9 cellular contexts compared by ENCODE assay signal in the genomic region with DNA sequence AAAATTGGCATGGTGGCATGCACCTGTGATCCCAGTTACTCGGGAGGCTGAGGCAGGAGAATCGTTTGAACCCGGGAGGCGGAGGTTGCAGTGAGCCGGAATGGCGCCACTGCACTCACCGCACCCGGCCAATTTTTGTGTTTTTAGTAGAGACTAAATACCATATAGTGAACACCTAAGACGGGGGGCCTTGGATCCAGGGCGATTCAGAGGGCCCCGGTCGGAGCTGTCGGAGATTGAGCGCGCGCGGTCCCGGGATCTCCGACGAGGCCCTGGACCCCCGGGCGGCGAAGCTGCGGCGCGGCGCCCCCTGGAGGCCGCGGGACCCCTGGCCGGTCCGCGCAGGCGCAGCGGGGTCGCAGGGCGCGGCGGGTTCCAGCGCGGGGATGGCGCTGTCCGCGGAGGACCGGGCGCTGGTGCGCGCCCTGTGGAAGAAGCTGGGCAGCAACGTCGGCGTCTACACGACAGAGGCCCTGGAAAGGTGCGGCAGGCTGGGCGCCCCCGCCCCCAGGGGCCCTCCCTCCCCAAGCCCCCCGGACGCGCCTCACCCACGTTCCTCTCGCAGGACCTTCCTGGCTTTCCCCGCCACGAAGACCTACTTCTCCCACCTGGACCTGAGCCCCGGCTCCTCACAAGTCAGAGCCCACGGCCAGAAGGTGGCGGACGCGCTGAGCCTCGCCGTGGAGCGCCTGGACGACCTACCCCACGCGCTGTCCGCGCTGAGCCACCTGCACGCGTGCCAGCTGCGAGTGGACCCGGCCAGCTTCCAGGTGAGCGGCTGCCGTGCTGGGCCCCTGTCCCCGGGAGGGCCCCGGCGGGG. TPM values are rescaled to one million over a fixed set of nuclear protein-coding genes. Genes with fewer than 3 reads are reported as not detected.
DNase-seq lines count a peak whose midpoint lies in the region; ATAC-seq and TF ChIP-seq lines count a peak whose summit lies in the region.
"Had no signal": no experiment of that assay in that cellular context is flagged by ENCODE, and none has a peak within 500 bp of the region (broad histone marks: within the 10 kb centered on the region; RNA-seq: fewer than 3 reads in every experiment).

A gene (plus strand): TSS at position 359 of the 820 bp plus-strand sequence. CDS start 28 bp downstream, at position 387.

- no peak for ATAC-seq in GM21619 (IDR thresholded peaks at IDR 0.05; ENCODE audit: unreplicated experiment)

- H3K27me3 ChIP-seq in trophoblast cell (ENCODE audit: insufficient read depth, low read length) (peaks cover 20% of the 10 kb centered on the region), SJCRH30 (no peaks in the 10 kb centered on the region)

- peak; percentile 41 for TF ChIP-seq CTCF in fibroblast of villous mesenchyme (IDR thresholded peaks at IDR 0.05; ENCODE audit: insufficient read depth, low read depth, low read length)

- DNase-seq in CD1c-positive myeloid dendritic cell (ENCODE audit: extremely low spot score) = peak; percentile 18
- peak in 61 of 76 experiments; percentile 17 to 82 (median 60) for DNase-seq in HUDEP-2 (lab: John Stamatoyannopoulos, UW; ENCODE audit: unreplicated experiment in 76 of 76)
- peak; percentile 48 for DNase-seq in activated CD8-positive, alpha-beta memory T cell treated with anti-CD3 and anti-CD28 coated beads, Interleukin-2, amount 50 U/mL, for 4 hours
- DNase-seq in fibroblast of villous mesenchyme (ENCODE audit: low read depth) = peak; percentile 34
- peak in 1 of 2 donors; percentile 41 for DNase-seq in trophoblast cell
- no peak for DNase-seq in T-helper 9 cell
- no peak for DNase-seq in SJCRH30

- no peak within 1 kb of the TSS for H2BK5ac ChIP-seq in trophoblast cell (ENCODE audit: low read depth, low read length, poor library complexity)

- H3K4me1 ChIP-seq in trophoblast cell (ENCODE audit: control insufficient read depth in 1 of 2, insufficient read depth in 2 of 2, low read length in 2 of 2) (peaks cover 5 to 11% of the 10 kb centered on the region in 2 experiments), SJCRH30 (no peaks in the 10 kb centered on the region)

- H3K9me3 ChIP-seq in trophoblast cell (ENCODE audit: insufficient read depth, low read depth, low read length) (peaks cover 4% of the 10 kb centered on the region), SJCRH30 (replicated peaks) (no peaks in the 10 kb centered on the region)

- no peak within 1 kb of the TSS for H2BK120ac ChIP-seq in trophoblast cell (ENCODE audit: insufficient read depth, low read length, poor library complexity)

- H3K36me3 ChIP-seq in trophoblast cell (ENCODE audit: control insufficient read depth in 1 of 2, insufficient read depth in 2 of 2, low read length in 2 of 2) (peaks cover 4 to 15% of the 10 kb centered on the region in 2 experiments), SJCRH30 (0 out of 2 replicates have a peak, but pooled peaks cover 6% of the 10 kb centered on the region)

- H4K8ac ChIP-seq in trophoblast cell (ENCODE audit: low read depth, low read length) = no peak within 1 kb of the TSS

- no peak within 1 kb of the TSS for H3K14ac ChIP-seq in trophoblast cell (ENCODE audit: low read length)

- no peak within 1 kb of the TSS for H3K4ac ChIP-seq in trophoblast cell (ENCODE audit: low read depth, low read length)

- H3K27ac ChIP-seq in trophoblast cell (ENCODE audit: low read depth, low read length) (no peak within 1 kb of the TSS), SJCRH30 (no peak within 1 kb of the TSS)

- H3K18ac ChIP-seq in trophoblast cell (ENCODE audit: low read length) = no peak within 1 kb of the TSS

- no peak within 1 kb of the TSS for H3K9ac ChIP-seq in trophoblast cell (ENCODE audit: low read length)

- H3K4me3 ChIP-seq in fibroblast of villous mesenchyme (ENCODE audit: low read depth, low read length) (peak within 1 kb of the TSS; percentile 50), trophoblast cell (ENCODE audit: low read depth, low read length) (no peak within 1 kb of the TSS), SJCRH30 (no peak within 1 kb of the TSS)

- no peak within 1 kb of the TSS for H4K91ac ChIP-seq in trophoblast cell (ENCODE audit: low read depth, low read length)

- WGBS in trophoblast cell (ENCODE audit: extremely low coverage, insufficient coverage, insufficient read length) = no CpG with 5 or more reads among the region's 83 CpGs

- no peaks in the 10 kb centered on the region for H3K79me2 ChIP-seq in trophoblast cell (ENCODE audit: control insufficient read depth, insufficient read depth, low read length, poor library complexity)

- no peak within 1 kb of the TSS for H2AK5ac ChIP-seq in trophoblast cell (ENCODE audit: low read length)

- peak within 1 kb of the TSS; percentile 46 for H3K4me2 ChIP-seq in trophoblast cell (ENCODE audit: low read length)

- H3K79me1 ChIP-seq in trophoblast cell (ENCODE audit: low read length) = no peaks in the 10 kb centered on the region

- no peak within 1 kb of the TSS for H2AFZ ChIP-seq in trophoblast cell (ENCODE audit: insufficient read depth, low read length, poor library complexity)

- H4K12ac ChIP-seq in trophoblast cell (ENCODE audit: low read depth, low read length) = no peak within 1 kb of the TSS

- H3K23ac ChIP-seq in trophoblast cell (ENCODE audit: low read length) = no peak within 1 kb of the TSS

- H2BK12ac ChIP-seq in trophoblast cell (ENCODE audit: low read length) = no peak within 1 kb of the TSS

RNA-seq across cellular contexts. Expression of the gene that starts here (rescaled TPM):
- not detected in 2 replicates for total RNA-seq in fibroblast of villous mesenchyme
- polyA plus RNA-seq in trophoblast cell (2013) = 0.55 and 0.60 TPM in 2 replicates
- not detected in 2 replicates for total RNA-seq in SJCRH30 (2014; rRNA removed; shearing (Covaris generic))
- total RNA-seq: mononuclear cell had no signal

Comparison
In these comparisons a context has a peak if more than half of its experiments do, and no peak if none do; other contexts are left out.
1. Peak in DNase-seq and H3K4me3 ChIP-seq in fibroblast of villous mesenchyme; RNA of the gene not detected or under 1 TPM.
2. DNase-seq: peak in CD1c-positive myeloid dendritic cell (single experiment), HUDEP-2 (61 of 76) and activated CD8-positive, alpha-beta memory T cell treated with anti-CD3 and anti-CD28 coated beads, Interleukin-2, amount 50 U/mL, for 4 hours (single experiment); none in T-helper 9 cell (single experiment) and SJCRH30 (0 of 2).